ENCODE assay signal across 18 cellular contexts in genomic region chr7:35030848-35031247, GRCh38. TPM values are rescaled to one million over a fixed set of nuclear protein-coding genes. Genes with fewer than 3 reads are reported as not detected.
DNase-seq lines count a peak whose midpoint lies in the region; ATAC-seq, FAIRE-seq and TF ChIP-seq lines count a peak whose summit lies in the region.
"Had no signal": no experiment of that assay in that cellular context is flagged by ENCODE, and none has a peak within 500 bp of the region (broad histone marks: within the 10 kb centered on the region; RNA-seq: fewer than 3 reads in every experiment).

No MANE protein-coding gene starts in this region.

- H3K4me3 ChIP-seq in PC-3 (ENCODE audit: low read length) (peak overlapping the region; percentile 10; the same call in 1 of the 2 replicates), K562 (no peak overlapping the region), gastroesophageal sphincter (no peak overlapping the region)
- H3K4me3 ChIP-seq: GM12878, GM23338 had no signal

- TF ChIP-seq POLR2A in K562 (conservative IDR thresholded peaks at IDR 0.05) = no peak
- TF ChIP-seq POLR2A in gastroesophageal sphincter (IDR thresholded peaks at IDR 0.05) = no peak

- DNase-seq in PC-3 (peak; percentile 87), K562 (ENCODE audit: extremely low read depth in 1 of 4, low spot score in 3 of 4) (no peak), caudate nucleus (lab: John Stamatoyannopoulos, UW) (no peak)
- DNase-seq: C1 segment of cervical spinal cord; Calu3; CD4-positive, alpha-beta memory T cell; COR-L47; DMS79; EL; GDM1; H9 had no signal

- H3F3A ChIP-seq in PC-3 (ENCODE audit: low read length, unreplicated experiment) = no peaks in the 10 kb centered on the region

- H3K27me3 ChIP-seq in PC-3 (ENCODE audit: low read length) (no peaks in the 10 kb centered on the region), K562 (ENCODE audit: control insufficient read depth in 2 of 2, insufficient read depth in 2 of 2, low read length in 2 of 2) (no peaks in the 10 kb centered on the region), gastroesophageal sphincter (no peaks in the 10 kb centered on the region)

- H3K4me2 ChIP-seq in PC-3 (ENCODE audit: low read length) = peak overlapping the region; percentile 48
- H3K4me2 ChIP-seq in K562 (ENCODE audit: insufficient read depth, low read length) = no peak overlapping the region
- H3K4me2 ChIP-seq: GM23338 had no signal

- BruUV-seq in PC-3 (replicated peaks; lab: Mats Ljungman, UMichigan) (no TSS peak), K562 (replicated peaks; lab: Mats Ljungman, UMichigan) (no TSS peak)

- TF ChIP-seq CTCF in PC-3 (conservative IDR thresholded peaks at IDR 0.05; ENCODE audit: low read depth, low read length) = no peak
- TF ChIP-seq CTCF in K562 (IDR thresholded peaks at IDR 0.05 in 2 of 3, conservative IDR thresholded peaks at IDR 0.05 in 1 of 3; ENCODE audit: insufficient read depth in 2 of 3, low read depth in 1 of 3, low read length in 3 of 3) = no peak
- TF ChIP-seq CTCF in gastroesophageal sphincter (IDR thresholded peaks at IDR 0.05) = no peak

- in situ Hi-C loops in K562 (cut with MboI) = no loop called here

- POLR2A ChIA-PET in PC-3 (lab: Charles Lee; ENCODE audit: unreplicated experiment) (no interaction called here), K562 (lab: Yijun Ruan, JAX) (interaction anchor here (0.5 to 0.9 kb wide), 3 partner anchors 9 to 1697 kb away, joined by 3 read pairs; no protein-coding TSS in a partner anchor)

- no peaks in the 10 kb centered on the region for H3K9me1 ChIP-seq in K562 (ENCODE audit: control insufficient read depth, insufficient read depth, low read length)

- TF ChIP-seq RAD21 in K562 (CRISPR knock-in tag; conservative IDR thresholded peaks at IDR 0.05 in 1 of 2, IDR thresholded peaks at IDR 0.05 in 1 of 2) = no peak

- H4K20me1 ChIP-seq in PC-3 (ENCODE audit: low read length) (peaks cover 6% of the 10 kb centered on the region; the same call in 1 of the 2 replicates), K562 (replicated peaks; ENCODE audit: control insufficient read depth, insufficient read depth, low read length) (no peaks in the 10 kb centered on the region)

- ATAC-seq in PC-3 = peak; percentile 57
- ATAC-seq in K562 = no peak
- ATAC-seq in esophagus mucosa = peak; percentile 93
- ATAC-seq in gastroesophageal sphincter = no peak
- no peak for ATAC-seq in GM21447 (IDR thresholded peaks at IDR 0.05; ENCODE audit: unreplicated experiment)
- ATAC-seq: GM12878, GM23338, HCT116 had no signal

- H3K9ac ChIP-seq in PC-3 (ENCODE audit: low read length) (peak overlapping the region; percentile 40; the same call in 1 of the 2 replicates), K562 (ENCODE audit: insufficient read depth in 1 of 2, low read depth in 2 of 2, low read length in 2 of 2) (no peak overlapping the region)

- no peaks in the 10 kb centered on the region for H3K36me3 ChIP-seq in PC-3 (ENCODE audit: low read depth, low read length)
- no peaks in the 10 kb centered on the region for H3K36me3 ChIP-seq in K562 (ENCODE audit: control insufficient read depth, insufficient read depth, low read length)
- no peaks in the 10 kb centered on the region for H3K36me3 ChIP-seq in gastroesophageal sphincter

- intact Hi-C loops in PC-3 (cut with micrococcal nuclease) = no loop called here
- intact Hi-C loops in K562 (cut with micrococcal nuclease) = loop anchor here (10.0 kb wide), 2 partner anchors 106 to 356 kb away; no protein-coding TSS in a partner anchor

- H3K27ac ChIP-seq in PC-3 (ENCODE audit: low read length) = peak overlapping the region; percentile 73
- H3K27ac ChIP-seq in K562 (ENCODE audit: extremely low read depth, low read depth, low read length) = no peak overlapping the region
- no peak overlapping the region for H3K27ac ChIP-seq in caudate nucleus (ENCODE audit: low read depth, low read length)
- no peak overlapping the region for H3K27ac ChIP-seq in gastroesophageal sphincter

- H2AFZ ChIP-seq in PC-3 (ENCODE audit: low read length) (no peak overlapping the region), K562 (ENCODE audit: low read depth, low read length) (no peak overlapping the region)
- H2AFZ ChIP-seq: GM23338 had no signal

- H3K4me1 ChIP-seq in PC-3 (ENCODE audit: insufficient read depth, low read length) (peaks cover 53% of the 10 kb centered on the region), K562 (replicated peaks in 1 of 2; ENCODE audit: control insufficient read depth in 2 of 2, insufficient read depth in 2 of 2, low read length in 2 of 2) (peaks cover 0 to 27% of the 10 kb centered on the region in 2 experiments; a peak in 3 of 5 replicates), gastroesophageal sphincter (peaks cover 2 to 11% (median 3%) of the 10 kb centered on the region in 3 donors)

- no peak for FAIRE-seq in K562 (lab: Jason Lieb, UNC)
- FAIRE-seq: GM12878, GM19239 had no signal

- CTCF ChIA-PET in PC-3 (lab: Charles Lee) = no interaction called here
- CTCF ChIA-PET in K562 (lab: Yijun Ruan, JAX; ENCODE audit: low intra/inter-chr PET ratio) = no interaction called here

- H3K79me2 ChIP-seq in PC-3 (ENCODE audit: low read length) = peaks cover 61% of the 10 kb centered on the region
- peaks cover 88% of the 10 kb centered on the region for H3K79me2 ChIP-seq in K562 (ENCODE audit: control insufficient read depth, insufficient read depth, low read length)

- H3K9me3 ChIP-seq in PC-3 (ENCODE audit: low read length) (no peaks in the 10 kb centered on the region), K562 (replicated peaks; ENCODE audit: control insufficient read depth, insufficient read depth, low read depth, low read length) (no peaks in the 10 kb centered on the region), gastroesophageal sphincter (no peaks in the 10 kb centered on the region)

- TF ChIP-seq EP300 in K562 (IDR thresholded peaks at IDR 0.05; ENCODE audit: low read length) = no peak
- TF ChIP-seq EP300 in gastroesophageal sphincter (IDR thresholded peaks at IDR 0.05) = no peak

- H3K9me2 ChIP-seq in PC-3 (replicated peaks; ENCODE audit: low read length) = no peaks in the 10 kb centered on the region

- 56% methylated on average over 2 of the region's 2 CpGs for WGBS in K562 (ENCODE audit: insufficient coverage, low coverage, missing lambda C conversion rate)
- WGBS in gastroesophageal sphincter (ENCODE audit: low coverage in 1 of 2), 2 donors = 92 to 93% methylated on average over 2 of the region's 2 CpGs

TF ChIP-seq in K562, 482 proteins besides CTCF, POLR2A, EP300 and RAD21:
- no peak for TF ChIP-seq ATF2 (CRISPR knock-in tag; IDR thresholded peaks at IDR 0.05)
- TF ChIP-seq HMBOX1 (IDR thresholded peaks at IDR 0.05) = peak; percentile 51

RNA-seq across cellular contexts. Expression of gene DPY19L1, which starts 6.4 kb away (rescaled TPM):
- 10.7 and 11.2 TPM in 2 replicates for total RNA-seq in PC-3 (2014; rRNA removed)
- 47.4 and 103 TPM in 2 replicates for total RNA-seq in K562 (2011; cell fraction: chromatin; rRNA removed; ENCODE audit: low replicate concordance)
- total RNA-seq in K562 (2011; cell fraction: nucleolus; rRNA removed) = 19.6 and 21.2 TPM in 2 replicates
- total RNA-seq in K562 (2011; cell fraction: nucleoplasm; rRNA removed) = 55.1 and 66.5 TPM in 2 replicates
- total RNA-seq in K562 (2014; rRNA removed) = 14.4 and 15.5 TPM in 2 replicates
- total RNA-seq in K562 (2014; rRNA removed; fragmentation: Illumina TruSeq; extraction: Trizol) = 27.3 and 28.6 TPM in 2 replicates
- 20.0 and 22.2 TPM in 2 replicates for total RNA-seq in K562 (2015; rRNA removed; fragmentation: Illumina TruSeq; extraction: Trizol)
- total RNA-seq in K562 (2021) = 22.9 and 27.3 TPM in 2 replicates
- polyA plus RNA-seq in K562 (2011; rRNA removed) = 23.4 and 34.3 TPM in 2 replicates
- polyA plus RNA-seq in K562 (2011; cell fraction: cytosol; rRNA removed) = 10.5 and 18.8 TPM in 2 replicates
- polyA plus RNA-seq in K562 (2011; cell fraction: nucleus; rRNA removed) = 9.6 and 13.1 TPM in 2 replicates
- polyA plus RNA-seq in K562 (2012) = 15.1 and 19.7 TPM in 2 replicates
- 17.1 and 22.1 TPM in 2 replicates for polyA plus RNA-seq in K562 (2014; fragmentation: Illumina TruSeq; extraction: Trizol)
- polyA plus RNA-seq in K562 (2014; fragmentation: Nextera tagmentation; extraction: Ambion mirVana) = 1 to 10 TPM; 4.0 to 4.9 TPM
- 14.7 and 16.9 TPM in 2 replicates for polyA plus RNA-seq in K562 (2014; rRNA removed)
- 48.9 and 53.5 TPM in 2 replicates for polyA minus RNA-seq in K562 (2011; rRNA and poly(A)+ RNA removed)
- polyA minus RNA-seq in K562 (2011; cell fraction: cytosol; rRNA and poly(A)+ RNA removed) = 16.8 and 21.0 TPM in 2 replicates
- polyA minus RNA-seq in K562 (2011; cell fraction: nucleus; rRNA and poly(A)+ RNA removed) = 17.4 and 20.5 TPM in 2 replicates
- 10.4 TPM for total RNA-seq in esophagus mucosa
- 10 to 100 TPM; 11.7 to 22.9 (median 17.2) TPM for total RNA-seq in gastroesophageal sphincter

Comparison
In these comparisons a context has a peak if more than half of its experiments do, and no peak if none do; other contexts are left out.
1. ATAC-seq: peak in PC-3 (single experiment) and esophagus mucosa (single experiment); none in K562 (single experiment), gastroesophageal sphincter (single experiment) and GM21447 (single experiment).